Comparison of ENCODE assay signal across 33 cellular contexts in genomic region chr13:78413887-78414553, GRCh38.
"Had no signal": no experiment of that assay in that cellular context is flagged by ENCODE, and none has a peak within 500 bp of the region (broad histone marks: within the 10 kb centered on the region; RNA-seq: fewer than 3 reads in every experiment).

No MANE protein-coding gene starts in this region.

- H3K36me3 ChIP-seq: adrenal gland, ascending aorta, brain microvascular endothelial cell, breast epithelium, cardiac muscle cell had no signal

- H3K9me3 ChIP-seq: adrenal gland, ascending aorta, body of pancreas, breast epithelium had no signal

- FAIRE-seq: astrocyte, bronchial epithelial cell had no signal

- H3K27ac ChIP-seq: adrenal gland, ascending aorta, body of pancreas, brain microvascular endothelial cell, breast epithelium, cardiac muscle cell had no signal

- H3K4me3 ChIP-seq: adrenal gland, ascending aorta, body of pancreas, breast epithelium, cardiac muscle cell had no signal

- H3K4me1 ChIP-seq: adrenal gland, ascending aorta, body of pancreas, breast epithelium had no signal

- H3K27me3 ChIP-seq: adrenal gland, ascending aorta, body of pancreas, brain microvascular endothelial cell, breast epithelium had no signal

- DNase-seq: activated effector memory CD4-positive, alpha-beta T cell treated with anti-CD3 and anti-CD28 coated beads, Interleukin-2, amount 50 U/mL, for 16 hours; activated effector memory CD4-positive, alpha-beta T cell treated with Interleukin-2 at 50 U/mL for 16 hours; activated gamma-delta T cell; activated gamma-delta T cell treated with Interleukin-2 at 50 U/mL for 16 hours; activated naive CD4-positive, alpha-beta T cell; activated naive CD4-positive, alpha-beta T cell treated with anti-CD3 and anti-CD28 coated beads for 36 hours; activated naive CD4-positive, alpha-beta T cell treated with anti-CD3 and anti-CD28 coated beads, Interleukin-2, amount 10 ng/mL, durations not matched to agents 7 days and 5 days; activated naive CD4-positive, alpha-beta T cell treated with anti-CD3 and anti-CD28 coated beads, Interleukin-2, amount 50 U/mL, for 16 hours; activated naive CD4-positive, alpha-beta T cell treated with Interleukin-2 at 50 U/mL for 16 hours; activated naive CD8-positive, alpha-beta T cell treated with anti-CD3 and anti-CD28 coated beads for 36 hours; activated naive CD8-positive, alpha-beta T cell treated with anti-CD3 and anti-CD28 coated beads, Interleukin-2, amount 10 ng/mL, durations not matched to agents 7 days and 5 days; activated naive CD8-positive, alpha-beta T cell treated with anti-CD3 and anti-CD28 coated beads, Interleukin-2, amount 50 U/mL, for 24 hours; activated T-cell treated with anti-CD3 and anti-CD28 coated beads for 4 hours; activated T-cell treated with anti-CD3 and anti-CD28 coated beads, Interleukin-2, amount 50 U/mL, for 1 hour; activated T-cell treated with anti-CD3 and anti-CD28 coated beads, Interleukin-2, amount 50 U/mL, for 24 hours; activated T-cell treated with anti-CD3 and anti-CD28 coated beads, Interleukin-2, amount 50 U/mL, for 4 hours; activated T-cell treated with anti-CD3 and anti-CD28 coated beads, Interleukin-2, amount 50 U/mL, for 48 hours; activated T-cell treated with anti-CD3 and anti-CD28 coated beads, Interleukin-2, amount 50 U/mL, for 72 hours; adrenal gland; amniotic stem cell; amygdala; anterior cingulate cortex; aorta; body of pancreas; brain microvascular endothelial cell; cerebellar nuclear complex had no signal

- ATAC-seq: activated naive CD4-positive, alpha-beta T cell treated with anti-CD3 and anti-CD28 coated beads, Interleukin-2, amount 50 U/mL, for 72 hours; activated naive CD8-positive, alpha-beta T cell treated with anti-CD3 and anti-CD28 coated beads, Interleukin-2, amount 50 U/mL, for 24 hours; activated T-cell treated with anti-CD3 and anti-CD28 coated beads, Interleukin-2, amount 50 U/mL, for 4 hours; activated T-cell treated with anti-CD3 and anti-CD28 coated beads, Interleukin-2, amount 50 U/mL, for 72 hours; activated T-helper 17 cell treated with anti-CD3 and anti-CD28 coated beads, Interleukin-2, amount 50 U/mL, for 72 hours; body of pancreas had no signal
